15 cellular contexts compared by ENCODE assay signal in genomic region chr10:110758128-110758527, GRCh38.
DNase-seq lines count a peak whose midpoint lies in the region; ATAC-seq and TF ChIP-seq lines count a peak whose summit lies in the region.
"Had no signal": no experiment of that assay in that cellular context is flagged by ENCODE, and none has a peak within 500 bp of the region (broad histone marks: within the 10 kb centered on the region; RNA-seq: fewer than 3 reads in every experiment).

No MANE protein-coding gene starts in this region.

- no peaks in the 10 kb centered on the region for H3K36me3 ChIP-seq in HEK293 (ENCODE audit: control insufficient read depth in 2 of 2, insufficient read depth in 1 of 2, low read length in 2 of 2)
- no peaks in the 10 kb centered on the region for H3K36me3 ChIP-seq in PC-3 (ENCODE audit: low read depth, low read length)
- H3K36me3 ChIP-seq in hepatocyte (replicated peaks; ENCODE audit: insufficient read depth, low read depth) = no peaks in the 10 kb centered on the region
- no peaks in the 10 kb centered on the region for H3K36me3 ChIP-seq in gastrocnemius medialis

- no peaks in the 10 kb centered on the region for H3K9me2 ChIP-seq in PC-3 (replicated peaks; ENCODE audit: low read length)
- H3K9me2 ChIP-seq in hepatocyte (replicated peaks; ENCODE audit: insufficient read depth) = no peaks in the 10 kb centered on the region

- no peaks in the 10 kb centered on the region for H3K9me3 Mint-ChIP-seq in WTC11
- H3K9me3 Mint-ChIP-seq: CD4-positive, CD25-positive, alpha-beta regulatory T cell had no signal

- CTCF ChIA-PET in HEK293 (lab: Yijun Ruan, JAX) = interaction anchor here (1.5 kb wide), 1 partner anchor 136 kb away, joined by 6 read pairs; no protein-coding TSS in a partner anchor
- CTCF ChIA-PET in PC-3 (lab: Charles Lee) = interaction anchor here (0.6 kb wide), 1 partner anchor 20 kb away, joined by 7 read pairs; no protein-coding TSS in a partner anchor
- CTCF ChIA-PET in WTC11 (lab: Charles Lee) = no interaction called here

- H3K4me1 ChIP-seq in HEK293 (ENCODE audit: control insufficient read depth, insufficient read depth, low read length) (peaks cover 2% of the 10 kb centered on the region; the same call in 1 of the 2 replicates), PC-3 (ENCODE audit: insufficient read depth, low read length) (peaks cover 18% of the 10 kb centered on the region), hepatocyte (ENCODE audit: insufficient read depth) (peaks cover 19% of the 10 kb centered on the region), gastrocnemius medialis (peaks cover 35 to 57% of the 10 kb centered on the region in 2 donors)
- H3K4me1 ChIP-seq: Caco-2 had no signal

- no peaks in the 10 kb centered on the region for H3K36me3 Mint-ChIP-seq in WTC11
- H3K36me3 Mint-ChIP-seq: CD4-positive, CD25-positive, alpha-beta regulatory T cell had no signal

- no peaks in the 10 kb centered on the region for H3K27me3 ChIP-seq in PC-3 (ENCODE audit: low read length)
- H3K27me3 ChIP-seq in hepatocyte = no peaks in the 10 kb centered on the region
- H3K27me3 ChIP-seq in gastrocnemius medialis = no peaks in the 10 kb centered on the region

- H3K79me2 ChIP-seq in PC-3 (ENCODE audit: low read length) (no peaks in the 10 kb centered on the region), hepatocyte (no peaks in the 10 kb centered on the region)

- H4K20me1 ChIP-seq in PC-3 (ENCODE audit: low read length) (no peaks in the 10 kb centered on the region), hepatocyte (ENCODE audit: insufficient read depth, poor library complexity, severe bottlenecking) (no peaks in the 10 kb centered on the region)

- H3K9ac ChIP-seq in PC-3 (ENCODE audit: low read length) = no peak overlapping the region

- ATAC-seq in PC-3 (peak; percentile 26), gastrocnemius medialis (no peak), GM18861 (IDR thresholded peaks at IDR 0.05; ENCODE audit: unreplicated experiment) (no peak), WTC11 (no peak), GM18498 (IDR thresholded peaks at IDR 0.05; ENCODE audit: unreplicated experiment) (no peak), GM18520 (IDR thresholded peaks at IDR 0.05; ENCODE audit: unreplicated experiment) (no peak)

- TF ChIP-seq CTCF in HEK293 (tag by site-specific recombination; IDR thresholded peaks at IDR 0.05) (no peak), PC-3 (conservative IDR thresholded peaks at IDR 0.05; ENCODE audit: low read depth, low read length) (no peak), hepatocyte (IDR thresholded peaks at IDR 0.05; ENCODE audit: poor library complexity) (no peak), gastrocnemius medialis (IDR thresholded peaks at IDR 0.05 in 4 of 5, conservative IDR thresholded peaks at IDR 0.05 in 1 of 5) (no peak), WTC11 (IDR thresholded peaks at IDR 0.05) (no peak)

- intact Hi-C loops in PC-3 (cut with micrococcal nuclease) = loop anchor here (2.0 to 5.0 kb wide), 2 partner anchors 17 to 129 kb away; no protein-coding TSS in a partner anchor
- intact Hi-C loops in gastrocnemius medialis (cut with DNase I; ENCODE audit: low total_unique reads) = no loop called here

- POLR2A ChIA-PET in HEK293 (lab: Yijun Ruan, JAX) = interaction anchor here (0.5 kb wide), 1 partner anchor 161 kb away, joined by 3 read pairs; the partner anchor contains the start of genes BBIP1 and SHOC2
- POLR2A ChIA-PET in PC-3 (lab: Charles Lee; ENCODE audit: unreplicated experiment) = no interaction called here
- POLR2A ChIA-PET in WTC11 (lab: Charles Lee) = interaction anchor here (0.8 kb wide), 1 partner anchor 113 kb away, joined by 4 read pairs; the partner anchor contains the start of gene PDCD4

- no peaks in the 10 kb centered on the region for H3K4me1 Mint-ChIP-seq in WTC11

- no peak overlapping the region for H3K27ac ChIP-seq in HEK293 (ENCODE audit: extremely low read depth, low read depth, low read length)
- no peak overlapping the region for H3K27ac ChIP-seq in PC-3 (ENCODE audit: low read length)
- H3K27ac ChIP-seq in hepatocyte = peak overlapping the region; percentile 26
- H3K27ac ChIP-seq in gastrocnemius medialis = peak overlapping the region; percentile 9 to 65 (median 58)

- no peak for TF ChIP-seq POLR2A in gastrocnemius medialis (IDR thresholded peaks at IDR 0.05)

- H3K4me3 ChIP-seq in HEK293 (ENCODE audit: low read depth, low read length) (no peak overlapping the region), PC-3 (ENCODE audit: low read length) (no peak overlapping the region), hepatocyte (no peak overlapping the region), gastrocnemius medialis (no peak overlapping the region)

- in situ Hi-C loops in gastrocnemius medialis (cut with MboI; ENCODE audit: low sequenced_read_pairs in 4 of 4) = no loop called here

- H3F3A ChIP-seq in PC-3 (ENCODE audit: low read length, unreplicated experiment) = no peaks in the 10 kb centered on the region

- H3K4me3 Mint-ChIP-seq in WTC11 = no peak overlapping the region
- H3K4me3 Mint-ChIP-seq: CD4-positive, CD25-positive, alpha-beta regulatory T cell had no signal

- H3K27ac Mint-ChIP-seq in WTC11 = no peak overlapping the region
- H3K27ac Mint-ChIP-seq: CD4-positive, CD25-positive, alpha-beta regulatory T cell had no signal

- no peak for DNase-seq in PC-3
- DNase-seq in hepatocyte (ENCODE audit: low spot score) = no peak
- DNase-seq in gastrocnemius medialis = no peak
- DNase-seq in WTC11 (ENCODE audit: low spot score) = no peak
- DNase-seq: AML-193; Caco-2; CD4-positive, CD25-positive, alpha-beta regulatory T cell; KBM-7; NCI-H1436 treated with DMSO at 0.1 percent for 48 hours; NCI-H2081; NCI-H748 treated with DMSO at 0.1 percent for 48 hours had no signal

- H2AFZ ChIP-seq in PC-3 (ENCODE audit: low read length) = no peak overlapping the region
- H2AFZ ChIP-seq in hepatocyte = no peak overlapping the region

- BruUV-seq in PC-3 (replicated peaks; lab: Mats Ljungman, UMichigan) = no TSS peak

- no peak overlapping the region for H3K4me2 ChIP-seq in PC-3 (ENCODE audit: low read length)
- H3K4me2 ChIP-seq in hepatocyte = no peak overlapping the region

- no peaks in the 10 kb centered on the region for H3K9me3 ChIP-seq in HEK293 (ENCODE audit: control insufficient read depth, insufficient read depth, low read depth, low read length)
- H3K9me3 ChIP-seq in PC-3 (ENCODE audit: low read length) = no peaks in the 10 kb centered on the region
- H3K9me3 ChIP-seq in hepatocyte (ENCODE audit: low read depth) = no peaks in the 10 kb centered on the region
- H3K9me3 ChIP-seq in gastrocnemius medialis = no peaks in the 10 kb centered on the region
- H3K9me3 ChIP-seq: Caco-2 had no signal

- 63% methylated on average over 2 of the region's 2 CpGs for WGBS in hepatocyte (ENCODE audit: low lambda C conversion rate, missing lambda C conversion rate)

- no peaks in the 10 kb centered on the region for H3K27me3 Mint-ChIP-seq in WTC11 (ENCODE audit: low read depth)
- H3K27me3 Mint-ChIP-seq: CD4-positive, CD25-positive, alpha-beta regulatory T cell had no signal

TF ChIP-seq in HEK293, 187 proteins besides CTCF, POLR2A, EP300 and RAD21:
- TF ChIP-seq ZNF292 (tag by site-specific recombination; IDR thresholded peaks at IDR 0.05; ENCODE audit: borderline replicate concordance, low read depth) = no peak
- 0 out of 2 replicates have a peak, but pooled peaks have one; percentile 44 for TF ChIP-seq WT1 (tag by site-specific recombination; IDR thresholded peaks at IDR 0.05)
- TF ChIP-seq ZNF449 (tag by site-specific recombination; IDR thresholded peaks at IDR 0.05) = no peak
- no peak for TF ChIP-seq ZNF664 (tag by site-specific recombination; IDR thresholded peaks at IDR 0.05)
TF ChIP-seq in HEK293: peak in this region for 1.

TF ChIP-seq in WTC11, 78 proteins besides CTCF, POLR2A, EP300 and RAD21 (continues in another document):
- TF ChIP-seq FOXP4 (CRISPR knock-in tag; IDR thresholded peaks at IDR 0.05) (no peak), ZNF416 (CRISPR knock-in tag; IDR thresholded peaks at IDR 0.05) (no peak), ELF4 (CRISPR knock-in tag; IDR thresholded peaks at IDR 0.05; ENCODE audit: low read depth) (no peak), ZSCAN18 (CRISPR knock-in tag; IDR thresholded peaks at IDR 0.05) (no peak), GABPB1 (CRISPR knock-in tag; IDR thresholded peaks at IDR 0.05) (no peak), ZBTB43 (CRISPR knock-in tag; IDR thresholded peaks at IDR 0.05) (no peak), GTF2I (CRISPR knock-in tag; conservative IDR thresholded peaks at IDR 0.05) (no peak)

Comparison
In these comparisons a context has a peak if more than half of its experiments do, and no peak if none do; other contexts are left out.
1. H3K27ac ChIP-seq: peak in hepatocyte (single experiment) and gastrocnemius medialis (4 of 4); none in HEK293 (single experiment) and PC-3 (single experiment).